8 cellular contexts compared by ENCODE assay signal in the genomic region with DNA sequence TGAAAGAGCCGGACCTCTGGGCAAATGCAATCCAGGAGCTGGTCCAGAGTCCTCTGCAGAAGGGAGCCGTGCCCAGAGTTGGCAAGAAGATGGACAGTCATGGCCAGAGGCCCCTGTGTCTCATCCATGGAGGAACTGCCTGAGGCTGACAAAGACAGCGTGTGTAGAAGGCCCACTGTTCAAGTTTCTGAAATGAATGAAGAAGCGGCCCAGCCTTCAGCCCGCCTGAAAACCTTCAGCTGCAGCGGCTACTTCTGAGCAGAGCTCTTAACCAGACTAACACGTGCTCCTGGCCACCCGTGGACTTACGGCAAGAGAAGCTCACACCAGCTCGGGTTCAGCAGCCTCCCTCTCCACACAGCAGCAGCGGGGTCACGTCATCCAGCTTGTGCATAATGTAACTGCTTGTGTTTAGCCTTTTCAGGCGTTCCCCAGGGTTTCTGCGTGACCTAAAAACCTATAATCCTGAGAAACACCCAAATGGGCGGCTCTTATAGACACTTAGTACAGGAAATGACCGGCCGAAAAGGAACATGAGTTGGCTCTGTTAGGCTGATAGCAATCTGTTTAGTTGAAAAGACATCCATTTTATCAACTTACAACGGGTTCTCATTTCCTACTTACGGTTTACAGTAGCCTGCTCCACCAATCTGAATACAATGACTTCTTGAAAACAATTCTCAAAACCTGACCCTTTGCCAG. TPM values are rescaled to one million over a fixed set of nuclear protein-coding genes. Genes with fewer than 3 reads are reported as not detected.
DNase-seq lines count a peak whose midpoint lies in the region; ATAC-seq and TF ChIP-seq lines count a peak whose summit lies in the region.

Gene FAM124B, minus strand, starts transcription at position 467 of the 702 bp plus-strand sequence. Its CDS starts 339 bp downstream, at position 128.

- no peak within 1 kb of the TSS for H3K18ac ChIP-seq in IMR-90 (ENCODE audit: low read depth, low read length)

- in situ Hi-C loops in IMR-90 (cut with MboI; ENCODE audit: low sequenced_read_pairs): no loop called here

- H3K27me3 ChIP-seq in IMR-90 (ENCODE audit: control insufficient read depth, insufficient read depth, low read length) (no peaks in the 10 kb centered on the region; the same call in 1 of the 2 replicates), psoas muscle (ENCODE audit: insufficient read depth in 3 of 3, low read length in 2 of 3) (no peaks in the 10 kb centered on the region)

- H2AK9ac ChIP-seq in IMR-90 (replicated peaks; ENCODE audit: low read depth, low read length, poor library complexity): no peak within 1 kb of the TSS

- peaks cover 7% of the 10 kb centered on the region for H3K27me3 Mint-ChIP-seq in activated T-cell treated with anti-CD3 and anti-CD28 coated beads, Interleukin-2, amount 50 U/mL, for 4 hours (ENCODE audit: low read depth)

- H3K4me3 ChIP-seq in IMR-90 (ENCODE audit: insufficient read depth, low read depth, low read length): no peak within 1 kb of the TSS
- H3K4me3 ChIP-seq in psoas muscle: peak within 1 kb of the TSS; percentile 54

- no peaks in the 10 kb centered on the region for H3K9me3 Mint-ChIP-seq in activated T-cell treated with anti-CD3 and anti-CD28 coated beads, Interleukin-2, amount 50 U/mL, for 4 hours

- no TSS peak for BruUV-seq in IMR-90 (replicated peaks; lab: Mats Ljungman, UMichigan)

- H3K9me3 ChIP-seq in IMR-90 (ENCODE audit: control insufficient read depth, insufficient read depth, low read length) (peaks cover 5% of the 10 kb centered on the region; the same call in 1 of the 2 replicates), psoas muscle (no peaks in the 10 kb centered on the region)

- no peak within 1 kb of the TSS for H2BK120ac ChIP-seq in IMR-90 (ENCODE audit: low read depth, low read length)

- H3K9ac ChIP-seq in IMR-90 (ENCODE audit: low read depth, low read length): no peak within 1 kb of the TSS

- no peak within 1 kb of the TSS for H4K5ac ChIP-seq in IMR-90 (ENCODE audit: low read depth, low read length)

- no peaks in the 10 kb centered on the region for H3K36me3 ChIP-seq in IMR-90 (ENCODE audit: control insufficient read depth, insufficient read depth, low read length)
- H3K36me3 ChIP-seq in psoas muscle (ENCODE audit: insufficient read depth in 1 of 2, low read depth in 1 of 2): no peaks in the 10 kb centered on the region

- dilution Hi-C loops in IMR-90 (cut with HindIII; ENCODE audit: low sequenced_read_pairs, unreplicated experiment): no loop called here

- no peak within 1 kb of the TSS for H2BK15ac ChIP-seq in IMR-90 (ENCODE audit: low read depth, low read length)

- peak within 1 kb of the TSS; percentile 65 for H3K4me3 Mint-ChIP-seq in activated T-cell treated with anti-CD3 and anti-CD28 coated beads, Interleukin-2, amount 50 U/mL, for 4 hours

- peak within 1 kb of the TSS; percentile 29; the same call in 1 of the 2 replicates for H3K14ac ChIP-seq in IMR-90 (replicated peaks; ENCODE audit: low read depth, low read length)

- H3K4me1 Mint-ChIP-seq in activated T-cell treated with anti-CD3 and anti-CD28 coated beads, Interleukin-2, amount 50 U/mL, for 4 hours (ENCODE audit: low read depth): peaks cover 15% of the 10 kb centered on the region

- no peaks in the 10 kb centered on the region for H3K79me1 ChIP-seq in IMR-90 (ENCODE audit: low read depth in 1 of 2, low read length in 2 of 2)

- POLR2A ChIA-PET in IMR-90 (lab: Charles Lee; ENCODE audit: unreplicated experiment): no interaction called here

- H3K56ac ChIP-seq in IMR-90 (ENCODE audit: extremely low read depth, insufficient read depth, low read length): no peak within 1 kb of the TSS

- no peak within 1 kb of the TSS for H2BK20ac ChIP-seq in IMR-90 (ENCODE audit: low read depth, low read length)

- H2AK5ac ChIP-seq in IMR-90 (ENCODE audit: low read depth, low read length): no peak within 1 kb of the TSS

- WGBS in IMR-90 (ENCODE audit: extremely low coverage in 2 of 2, insufficient read length in 1 of 2), 2 experiments: 44% methylated on average over 8 of the region's 19 CpGs; no CpG with 5 or more reads in 1 of the 2 experiments
- whole genome bisulfite sequencing in psoas muscle, 3 donors: 34 to 49% (median 47%) methylated on average over 19 of the region's 19 CpGs

- peak; percentile 73 for DNase-seq in EH (ENCODE audit: low read depth)
- peak; percentile 42 for DNase-seq in IMR-90
- DNase-seq in activated T-cell treated with anti-CD3 and anti-CD28 coated beads, Interleukin-2, amount 50 U/mL, for 4 hours: no peak
- DNase-seq in head of caudate nucleus: peak in 41 of 42 donors; percentile 9 to 64 (median 32)
- DNase-seq in psoas muscle: peak; percentile 50 to 80
- no peak for DNase-seq in NCI-H187 treated with DMSO at 0.1 percent for 48 hours (lab: John Stamatoyannopoulos, UW)
- DNase-seq in NCI-H748 (lab: John Stamatoyannopoulos, UW; ENCODE audit: unreplicated experiment): no peak

- no peak within 1 kb of the TSS for H3K27ac ChIP-seq in IMR-90 (ENCODE audit: insufficient read depth, low read length)
- H3K27ac ChIP-seq in psoas muscle: peak within 1 kb of the TSS; percentile 43

- H3K9me1 ChIP-seq in IMR-90 (ENCODE audit: insufficient read depth, low read length): no peaks in the 10 kb centered on the region

- no peak within 1 kb of the TSS for H4K8ac ChIP-seq in IMR-90 (ENCODE audit: low read depth in 2 of 2, low read length in 2 of 2)

- H2AFZ ChIP-seq in IMR-90 (replicated peaks; ENCODE audit: low read length, poor library complexity): peak within 1 kb of the TSS; percentile 84

- H3K23ac ChIP-seq in IMR-90 (ENCODE audit: low read depth, low read length): no peak within 1 kb of the TSS

- no peak within 1 kb of the TSS for H4K91ac ChIP-seq in IMR-90 (ENCODE audit: insufficient read depth, low read depth, low read length)

- no peaks in the 10 kb centered on the region for H4K20me1 ChIP-seq in IMR-90 (ENCODE audit: insufficient read depth, low read length)

- TF ChIP-seq RAD21 in IMR-90 (IDR thresholded peaks at IDR 0.05; ENCODE audit: low read length): no peak

- no peaks in the 10 kb centered on the region for H3K36me3 Mint-ChIP-seq in activated T-cell treated with anti-CD3 and anti-CD28 coated beads, Interleukin-2, amount 50 U/mL, for 4 hours (ENCODE audit: insufficient read depth)

- ATAC-seq in IMR-90 (ENCODE audit: low read depth) (peak; percentile 75), psoas muscle (peak; percentile 56 to 80 (median 78)), GM21619 (IDR thresholded peaks at IDR 0.05; ENCODE audit: unreplicated experiment) (no peak)
- ATAC-seq in activated T-cell treated with anti-CD3 and anti-CD28 coated beads, Interleukin-2, amount 50 U/mL, for 4 hours: peak; percentile 41 to 72

- no peak for TF ChIP-seq CTCF in IMR-90 (conservative IDR thresholded peaks at IDR 0.05; ENCODE audit: low read depth, low read length)
- no peak for TF ChIP-seq CTCF in psoas muscle (IDR thresholded peaks at IDR 0.05)

- H3K4me2 ChIP-seq in IMR-90 (ENCODE audit: low read depth, low read length): peak within 1 kb of the TSS; percentile 19

- CTCF ChIA-PET in IMR-90 (lab: Yijun Ruan, JAX): no interaction called here

- no peaks in the 10 kb centered on the region for H3K4me1 ChIP-seq in IMR-90 (ENCODE audit: control insufficient read depth, insufficient read depth, low read length)
- no peaks in the 10 kb centered on the region for H3K4me1 ChIP-seq in psoas muscle

- no peak within 1 kb of the TSS for H3K4ac ChIP-seq in IMR-90 (ENCODE audit: low read depth, low read length)

- no peak within 1 kb of the TSS for H2BK5ac ChIP-seq in IMR-90 (ENCODE audit: low read depth, low read length, poor library complexity, severe bottlenecking)

- TF ChIP-seq POLR2A in IMR-90 (IDR thresholded peaks at IDR 0.05; ENCODE audit: low read depth, low read length): no peak

- intact Hi-C loops in IMR-90 (cut with micrococcal nuclease): no loop called here
- intact Hi-C loops in head of caudate nucleus (cut with DNase I): no loop called here
- intact Hi-C loops in psoas muscle (cut with DNase I): no loop called here

TF ChIP-seq in IMR-90, 13 proteins besides CTCF, POLR2A, EP300 and RAD21:
- no peak for TF ChIP-seq NFE2L2 (IDR thresholded peaks at IDR 0.05; ENCODE audit: low read depth, low read length)
- no peak for TF ChIP-seq SMC3 (IDR thresholded peaks at IDR 0.05; ENCODE audit: low read depth, low read length)
- no peak for TF ChIP-seq CEBPB (IDR thresholded peaks at IDR 0.05; ENCODE audit: low read depth, low read length)
- TF ChIP-seq BHLHE40 (IDR thresholded peaks at IDR 0.05; ENCODE audit: low read depth, low read length): peak; percentile 28; the same call in 1 of the 2 replicates

RNA-seq across cellular contexts. Expression of gene FAM124B, which starts in this region (rescaled TPM):
- total RNA-seq in IMR-90 (2012; rRNA removed): not detected in 2 replicates
- polyA plus RNA-seq in IMR-90 (2012; rRNA removed): not detected in 2 replicates
- polyA plus RNA-seq in IMR-90 (2012; cell fraction: cytosol; rRNA removed): not detected in 2 replicates
- polyA plus RNA-seq in IMR-90 (2012; cell fraction: nucleus; rRNA removed; ENCODE audit: low replicate concordance): 0.03 TPM in 1 of 2 replicates, not detected in the other
- total RNA-seq in activated T-cell treated with anti-CD3 and anti-CD28 coated beads, Interleukin-2, amount 50 U/mL, for 4 hours: under 1 TPM in 1 of 3 donors, not detected in 2; 0.19 TPM
- total RNA-seq in psoas muscle: 1 to 10 TPM; 1.5 to 2.5 (median 2.1) TPM
- 1 to 10 TPM; 1.1 to 1.6 (median 1.3) TPM for polyA plus RNA-seq in psoas muscle

Comparison
In these comparisons a context has a peak if more than half of its experiments do, and no peak if none do; other contexts are left out.
1. Peak in DNase-seq, ATAC-seq and H3K4me2 ChIP-seq in IMR-90; RNA of the gene not detected or under 1 TPM.
2. Peak in ATAC-seq in activated T-cell treated with anti-CD3 and anti-CD28 coated beads, Interleukin-2, amount 50 U/mL, for 4 hours; RNA of the gene not detected or under 1 TPM.
3. DNase-seq: peak in EH (single experiment), head of caudate nucleus (41 of 42) and psoas muscle (2 of 2); none in activated T-cell treated with anti-CD3 and anti-CD28 coated beads, Interleukin-2, amount 50 U/mL, for 4 hours (single experiment), NCI-H187 treated with DMSO at 0.1 percent for 48 hours (single experiment) and NCI-H748 (single experiment).